1 cellular context compared by ENCODE assay signal in the genomic region with DNA sequence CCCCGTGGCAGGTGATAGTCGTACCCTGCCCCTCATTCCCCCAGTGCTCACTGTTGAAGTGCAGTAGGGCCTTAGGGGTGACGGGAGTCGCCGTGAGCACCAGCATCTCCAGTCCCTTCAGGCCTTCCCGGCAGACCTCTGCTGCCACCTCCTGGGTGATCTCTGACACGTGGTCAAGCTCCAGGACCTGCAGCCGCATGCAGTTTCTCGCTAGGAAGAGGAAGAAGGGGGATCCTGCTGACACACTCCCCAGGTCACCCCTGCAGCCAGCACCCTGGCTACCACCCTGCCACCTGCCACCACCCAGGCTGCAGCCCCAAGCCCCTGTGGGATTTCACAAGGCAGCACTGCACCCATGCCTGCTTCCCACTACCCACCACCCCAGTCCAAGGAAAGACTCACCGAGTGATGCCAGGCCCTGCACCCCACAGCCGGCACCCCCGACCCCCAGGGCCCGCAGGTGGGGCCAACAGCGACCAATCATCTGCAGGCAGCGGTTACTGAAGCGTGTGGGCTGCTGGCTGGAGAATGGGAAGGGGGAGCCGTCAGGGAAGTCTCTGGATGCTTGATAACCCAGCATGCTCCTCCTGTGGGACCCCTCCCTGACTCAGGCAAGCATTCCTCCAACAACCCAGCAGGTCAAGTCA.
TF ChIP-seq lines count a peak whose summit lies in the region.

No MANE protein-coding gene starts in this region.

TF ChIP-seq in HepG2, 621 proteins besides CTCF, POLR2A, EP300 and RAD21 (continued from another document and continues in another):
- TF ChIP-seq, protein P1, sequence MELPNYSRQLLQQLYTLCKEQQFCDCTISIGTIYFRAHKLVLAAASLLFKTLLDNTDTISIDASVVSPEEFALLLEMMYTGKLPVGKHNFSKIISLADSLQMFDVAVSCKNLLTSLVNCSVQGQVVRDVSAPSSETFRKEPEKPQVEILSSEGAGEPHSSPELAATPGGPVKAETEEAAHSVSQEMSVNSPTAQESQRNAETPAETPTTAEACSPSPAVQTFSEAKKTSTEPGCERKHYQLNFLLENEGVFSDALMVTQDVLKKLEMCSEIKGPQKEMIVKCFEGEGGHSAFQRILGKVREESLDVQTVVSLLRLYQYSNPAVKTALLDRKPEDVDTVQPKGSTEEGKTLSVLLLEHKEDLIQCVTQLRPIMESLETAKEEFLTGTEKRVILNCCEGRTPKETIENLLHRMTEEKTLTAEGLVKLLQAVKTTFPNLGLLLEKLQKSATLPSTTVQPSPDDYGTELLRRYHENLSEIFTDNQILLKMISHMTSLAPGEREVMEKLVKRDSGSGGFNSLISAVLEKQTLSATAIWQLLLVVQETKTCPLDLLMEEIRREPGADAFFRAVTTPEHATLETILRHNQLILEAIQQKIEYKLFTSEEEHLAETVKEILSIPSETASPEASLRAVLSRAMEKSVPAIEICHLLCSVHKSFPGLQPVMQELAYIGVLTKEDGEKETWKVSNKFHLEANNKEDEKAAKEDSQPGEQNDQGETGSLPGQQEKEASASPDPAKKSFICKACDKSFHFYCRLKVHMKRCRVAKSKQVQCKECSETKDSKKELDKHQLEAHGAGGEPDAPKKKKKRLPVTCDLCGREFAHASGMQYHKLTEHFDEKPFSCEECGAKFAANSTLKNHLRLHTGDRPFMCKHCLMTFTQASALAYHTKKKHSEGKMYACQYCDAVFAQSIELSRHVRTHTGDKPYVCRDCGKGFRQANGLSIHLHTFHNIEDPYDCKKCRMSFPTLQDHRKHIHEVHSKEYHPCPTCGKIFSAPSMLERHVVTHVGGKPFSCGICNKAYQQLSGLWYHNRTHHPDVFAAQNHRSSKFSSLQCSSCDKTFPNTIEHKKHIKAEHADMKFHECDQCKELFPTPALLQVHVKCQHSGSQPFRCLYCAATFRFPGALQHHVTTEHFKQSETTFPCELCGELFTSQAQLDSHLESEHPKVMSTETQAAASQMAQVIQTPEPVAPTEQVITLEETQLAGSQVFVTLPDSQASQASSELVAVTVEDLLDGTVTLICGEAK (IDR thresholded peaks at IDR 0.05): no peak
- TF ChIP-seq, protein P1 (CRISPR knock-in tag; IDR thresholded peaks at IDR 0.05): no peak
- TF ChIP-seq, protein P2, sequence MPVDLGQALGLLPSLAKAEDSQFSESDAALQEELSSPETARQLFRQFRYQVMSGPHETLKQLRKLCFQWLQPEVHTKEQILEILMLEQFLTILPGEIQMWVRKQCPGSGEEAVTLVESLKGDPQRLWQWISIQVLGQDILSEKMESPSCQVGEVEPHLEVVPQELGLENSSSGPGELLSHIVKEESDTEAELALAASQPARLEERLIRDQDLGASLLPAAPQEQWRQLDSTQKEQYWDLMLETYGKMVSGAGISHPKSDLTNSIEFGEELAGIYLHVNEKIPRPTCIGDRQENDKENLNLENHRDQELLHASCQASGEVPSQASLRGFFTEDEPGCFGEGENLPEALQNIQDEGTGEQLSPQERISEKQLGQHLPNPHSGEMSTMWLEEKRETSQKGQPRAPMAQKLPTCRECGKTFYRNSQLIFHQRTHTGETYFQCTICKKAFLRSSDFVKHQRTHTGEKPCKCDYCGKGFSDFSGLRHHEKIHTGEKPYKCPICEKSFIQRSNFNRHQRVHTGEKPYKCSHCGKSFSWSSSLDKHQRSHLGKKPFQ (CRISPR knock-in tag; IDR thresholded peaks at IDR 0.05; ENCODE audit: insufficient replicate concordance): no peak
- TF ChIP-seq ZNF446 (CRISPR knock-in tag; IDR thresholded peaks at IDR 0.05): no peak
- TF ChIP-seq RBM22 (optimal IDR thresholded peaks at IDR 0.05; ENCODE audit: low read length): no peak
- no peak for TF ChIP-seq DNMT3B (CRISPR knock-in tag; conservative IDR thresholded peaks at IDR 0.05)
- no peak for TF ChIP-seq AFF4 (CRISPR knock-in tag; IDR thresholded peaks at IDR 0.05)
- TF ChIP-seq ZHX2 (IDR thresholded peaks at IDR 0.05; ENCODE audit: low read depth): no peak
- TF ChIP-seq ZHX2 (CRISPR knock-in tag; IDR thresholded peaks at IDR 0.05; ENCODE audit: borderline replicate concordance): no peak
- no peak for TF ChIP-seq SRSF4 (IDR thresholded peaks at IDR 0.05; ENCODE audit: low read depth, low read length, poor library complexity, severe bottlenecking)
- TF ChIP-seq YY1 (IDR thresholded peaks at IDR 0.05; ENCODE audit: insufficient read depth, insufficient replicate concordance, low read depth, low read length): no peak
- TF ChIP-seq ZNF781 (CRISPR knock-in tag; IDR thresholded peaks at IDR 0.05; ENCODE audit: borderline replicate concordance, not compliant biosample characterization): no peak
- TF ChIP-seq HDAC2 (CRISPR knock-in tag; IDR thresholded peaks at IDR 0.05): no peak; the same call in 1 of the 2 replicates
- peak; percentile 32; the same call in 1 of the 2 replicates for TF ChIP-seq ZNF691 (CRISPR knock-in tag; IDR thresholded peaks at IDR 0.05; ENCODE audit: borderline replicate concordance, low read depth)
- TF ChIP-seq ZBTB21 (CRISPR knock-in tag; IDR thresholded peaks at IDR 0.05): no peak
- TF ChIP-seq ZNF292 (CRISPR knock-in tag; IDR thresholded peaks at IDR 0.05; ENCODE audit: borderline replicate concordance, low read depth): no peak
- no peak for TF ChIP-seq HNRNPK (IDR thresholded peaks at IDR 0.05; ENCODE audit: low read depth, low read length, poor library complexity, severe bottlenecking)
- TF ChIP-seq ZFX (CRISPR knock-in tag; IDR thresholded peaks at IDR 0.05; ENCODE audit: low read depth): peak; percentile 55; the same call in 1 of the 2 replicates
- TF ChIP-seq, protein P3, sequence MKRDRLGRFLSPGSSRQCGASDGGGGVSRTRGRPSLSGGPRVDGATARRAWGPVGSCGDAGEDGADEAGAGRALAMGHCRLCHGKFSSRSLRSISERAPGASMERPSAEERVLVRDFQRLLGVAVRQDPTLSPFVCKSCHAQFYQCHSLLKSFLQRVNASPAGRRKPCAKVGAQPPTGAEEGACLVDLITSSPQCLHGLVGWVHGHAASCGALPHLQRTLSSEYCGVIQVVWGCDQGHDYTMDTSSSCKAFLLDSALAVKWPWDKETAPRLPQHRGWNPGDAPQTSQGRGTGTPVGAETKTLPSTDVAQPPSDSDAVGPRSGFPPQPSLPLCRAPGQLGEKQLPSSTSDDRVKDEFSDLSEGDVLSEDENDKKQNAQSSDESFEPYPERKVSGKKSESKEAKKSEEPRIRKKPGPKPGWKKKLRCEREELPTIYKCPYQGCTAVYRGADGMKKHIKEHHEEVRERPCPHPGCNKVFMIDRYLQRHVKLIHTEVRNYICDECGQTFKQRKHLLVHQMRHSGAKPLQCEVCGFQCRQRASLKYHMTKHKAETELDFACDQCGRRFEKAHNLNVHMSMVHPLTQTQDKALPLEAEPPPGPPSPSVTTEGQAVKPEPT (CRISPR knock-in tag; IDR thresholded peaks at IDR 0.05; ENCODE audit: low read depth): no peak
- TF ChIP-seq SKI (IDR thresholded peaks at IDR 0.05; ENCODE audit: partially characterized antibody): no peak
- no peak for TF ChIP-seq ZNF841 (CRISPR knock-in tag; IDR thresholded peaks at IDR 0.05; ENCODE audit: borderline replicate concordance)
- no peak for TF ChIP-seq ZNF75D (CRISPR knock-in tag; IDR thresholded peaks at IDR 0.05; ENCODE audit: borderline replicate concordance)
- TF ChIP-seq HMGA1 (CRISPR knock-in tag; conservative IDR thresholded peaks at IDR 0.05): no peak
- TF ChIP-seq, protein P4, sequence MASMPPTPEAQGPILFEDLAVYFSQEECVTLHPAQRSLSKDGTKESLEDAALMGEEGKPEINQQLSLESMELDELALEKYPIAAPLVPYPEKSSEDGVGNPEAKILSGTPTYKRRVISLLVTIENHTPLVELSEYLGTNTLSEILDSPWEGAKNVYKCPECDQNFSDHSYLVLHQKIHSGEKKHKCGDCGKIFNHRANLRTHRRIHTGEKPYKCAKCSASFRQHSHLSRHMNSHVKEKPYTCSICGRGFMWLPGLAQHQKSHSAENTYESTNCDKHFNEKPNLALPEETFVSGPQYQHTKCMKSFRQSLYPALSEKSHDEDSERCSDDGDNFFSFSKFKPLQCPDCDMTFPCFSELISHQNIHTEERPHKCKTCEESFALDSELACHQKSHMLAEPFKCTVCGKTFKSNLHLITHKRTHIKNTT (CRISPR knock-in tag; IDR thresholded peaks at IDR 0.05): no peak
- no peak for TF ChIP-seq SCMH1 (CRISPR knock-in tag; IDR thresholded peaks at IDR 0.05; ENCODE audit: borderline replicate concordance)
- no peak for TF ChIP-seq TRIM24 (CRISPR knock-in tag; IDR thresholded peaks at IDR 0.05)
